ENCODE assay signal across 19 cellular contexts in the genomic region with DNA sequence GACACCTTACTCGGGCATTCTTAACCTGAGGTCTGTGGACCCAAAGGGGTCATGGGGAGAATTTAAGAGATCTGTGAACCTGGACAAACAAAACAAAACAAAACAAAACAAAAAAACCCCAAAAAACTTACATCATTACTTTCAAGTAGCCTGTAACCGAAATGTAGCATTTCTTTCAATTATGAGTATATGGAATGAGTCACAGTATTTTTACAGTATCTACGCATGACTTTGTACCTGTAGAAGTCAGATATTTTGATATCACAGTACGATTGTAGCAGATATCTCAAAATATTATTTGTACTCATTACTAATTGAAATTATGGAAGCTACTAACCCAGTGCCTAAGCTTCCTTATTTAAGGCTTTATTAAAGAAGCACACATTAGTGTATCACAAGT.
A peak's percentile ranks its signal among the peaks of the same experiment; 100 is the strongest.
DNase-seq lines count a peak whose midpoint lies in the region; ATAC-seq and TF ChIP-seq lines count a peak whose summit lies in the region.
"Had no signal": no experiment of that assay in that cellular context is flagged by ENCODE, and none has a peak within 500 bp of the region (broad histone marks: within the 10 kb centered on the region; RNA-seq: fewer than 3 reads in every experiment).

No MANE protein-coding gene starts in this region.

- peak overlapping the region; percentile 35 to 89 for H3K27ac Mint-ChIP-seq in natural killer cell
- H3K27ac Mint-ChIP-seq: GM23338 had no signal

- H3K4me3 Mint-ChIP-seq in natural killer cell: no peak overlapping the region
- H3K4me3 Mint-ChIP-seq: B cell, GM23338 had no signal

- H3K9me3 Mint-ChIP-seq in natural killer cell: no peaks in the 10 kb centered on the region
- H3K9me3 Mint-ChIP-seq: GM23338 had no signal

- H3K27me3 Mint-ChIP-seq in natural killer cell (ENCODE audit: low read depth in 2 of 2): no peaks in the 10 kb centered on the region
- H3K27me3 Mint-ChIP-seq: B cell; CD8-positive, alpha-beta memory T cell had no signal

- no peak for DNase-seq in activated CD4-positive, CD25-positive, alpha-beta regulatory T cell treated with anti-CD3 and anti-CD28 coated beads, Interleukin-2, amount 50 U/mL, for 72 hours
- DNase-seq in natural killer cell (no peak), activated gamma-delta T cell treated with Interleukin-2 at 50 U/mL for 16 hours (no peak), SIG-M5 treated with dmso at 0.1 percent for 504 hours (lab: John Stamatoyannopoulos, UW; ENCODE audit: unreplicated experiment) (no peak)
- DNase-seq: CD8-positive, alpha-beta memory T cell; COR-L47; DMS 273 treated with DMSO at 0.1 percent for 48 hours; DMS53; DND-41; EL; HCEC 1CT; IMR-90 had no signal

- H3K36me3 Mint-ChIP-seq in natural killer cell: no peaks in the 10 kb centered on the region

- ATAC-seq in activated CD4-positive, CD25-positive, alpha-beta regulatory T cell treated with anti-CD3 and anti-CD28 coated beads, Interleukin-2, amount 50 U/mL, for 24 hours: peak; percentile 30 to 59
- ATAC-seq in GM18867 (IDR thresholded peaks at IDR 0.05; ENCODE audit: unreplicated experiment) (peak; percentile 34), natural killer cell (no peak), HG03280 (IDR thresholded peaks at IDR 0.05; ENCODE audit: unreplicated experiment) (no peak)
- ATAC-seq: GM12878, K562 had no signal

- intact Hi-C loops in natural killer cell (cut with micrococcal nuclease): no loop called here

- peaks cover 71 to 80% of the 10 kb centered on the region in 2 donors for H3K4me1 Mint-ChIP-seq in natural killer cell
- H3K4me1 Mint-ChIP-seq: GM23338 had no signal

- TF ChIP-seq CTCF in natural killer cell (IDR thresholded peaks at IDR 0.05): no peak

Comparison
In these comparisons a context has a peak if more than half of its experiments do, and no peak if none do; other contexts are left out.
1. ATAC-seq: peak in activated CD4-positive, CD25-positive, alpha-beta regulatory T cell treated with anti-CD3 and anti-CD28 coated beads, Interleukin-2, amount 50 U/mL, for 24 hours (2 of 2) and GM18867 (single experiment); none in natural killer cell (0 of 3) and HG03280 (single experiment).